ENCODE assay signal across 20 cellular contexts in genomic region chr11:64758330-64759079, GRCh38. TPM values are rescaled to one million over a fixed set of nuclear protein-coding genes. Genes with fewer than 3 reads are reported as not detected.
A peak's percentile ranks its signal among the peaks of the same experiment; 100 is the strongest.
DNase-seq lines count a peak whose midpoint lies in the region; ATAC-seq and TF ChIP-seq lines count a peak whose summit lies in the region.
"Had no signal": no experiment of that assay in that cellular context is flagged by ENCODE, and none has a peak within 500 bp of the region (broad histone marks: within the 10 kb centered on the region; RNA-seq: fewer than 3 reads in every experiment).

No MANE protein-coding gene starts in this region.

- H3K27me3 ChIP-seq in Caco-2 (replicated peaks; ENCODE audit: control insufficient read depth, insufficient read depth, low read length) (no peaks in the 10 kb centered on the region), PC-9 (ENCODE audit: insufficient read depth, low read depth) (no peaks in the 10 kb centered on the region)
- H3K27me3 ChIP-seq: right lobe of liver had no signal

- no peak overlapping the region for H3K4me3 ChIP-seq in Caco-2 (ENCODE audit: low read depth, low read length)
- no peak overlapping the region for H3K4me3 ChIP-seq in PC-9
- H3K4me3 ChIP-seq: right lobe of liver had no signal

- no peak overlapping the region for H3K27ac ChIP-seq in PC-9
- H3K27ac ChIP-seq: right lobe of liver had no signal

- no peak overlapping the region for H3K4me2 ChIP-seq in PC-9

- H3K27me3 Mint-ChIP-seq in Caco-2 (ENCODE audit: insufficient read depth, unreplicated experiment) = no peaks in the 10 kb centered on the region
- H3K27me3 Mint-ChIP-seq in IgD-negative memory B cell = peaks cover 3% of the 10 kb centered on the region
- H3K27me3 Mint-ChIP-seq in immature natural killer cell (ENCODE audit: low read depth in 3 of 3) = peaks cover 9 to 19% (median 15%) of the 10 kb centered on the region in 3 donors
- H3K27me3 Mint-ChIP-seq: activated CD8-positive, alpha-beta memory T cell treated with anti-CD3 and anti-CD28 coated beads, Interleukin-2, amount 10 ng/mL, durations not matched to agents 7 days and 5 days; stimulated activated naive B cell treated with anti-CD40 and anti-IgM and Interleukin-4, amounts not matched to agents 10 μg/mL and 1 μg/mL and 100 μg/mL, for 72 hours had no signal

- H3K4me1 ChIP-seq in Caco-2 (no peaks in the 10 kb centered on the region), PC-9 (replicated peaks; ENCODE audit: insufficient read depth) (no peaks in the 10 kb centered on the region)
- H3K4me1 ChIP-seq: right lobe of liver had no signal

- H3K9me2 ChIP-seq in PC-9 (ENCODE audit: insufficient read depth) = no peaks in the 10 kb centered on the region

- H3K9me3 ChIP-seq in Caco-2 (no peaks in the 10 kb centered on the region), PC-9 (ENCODE audit: insufficient read depth, low read depth) (no peaks in the 10 kb centered on the region)
- H3K9me3 ChIP-seq: right lobe of liver had no signal

- TF ChIP-seq CTCF in Caco-2 (IDR thresholded peaks at IDR 0.05; ENCODE audit: insufficient read depth in 1 of 2, low read depth in 1 of 2, low read length in 1 of 2, severe bottlenecking in 1 of 2, unreplicated experiment in 1 of 2) (no peak), PC-9 (conservative IDR thresholded peaks at IDR 0.05) (no peak)

- CTCF ChIA-PET in Caco-2 (lab: Charles Lee) (interaction anchor here (0.6 kb wide), 1 partner anchor 975 kb away, joined by 4 read pairs; no protein-coding TSS in a partner anchor), PC-9 (lab: Charles Lee) (no interaction called here)

- H3K9me3 Mint-ChIP-seq in Caco-2 (ENCODE audit: unreplicated experiment) (no peaks in the 10 kb centered on the region), IgD-negative memory B cell (no peaks in the 10 kb centered on the region), immature natural killer cell (no peaks in the 10 kb centered on the region)
- H3K9me3 Mint-ChIP-seq: activated naive CD4-positive, alpha-beta T cell treated with anti-CD3 and anti-CD28 coated beads for 36 hours; stimulated activated naive B cell treated with anti-CD40 and anti-IgM and Interleukin-4, amounts not matched to agents 10 μg/mL and 1 μg/mL and 100 μg/mL, for 72 hours had no signal

- H3F3A ChIP-seq in PC-9 (ENCODE audit: insufficient read depth, low read depth) = peaks cover 50% of the 10 kb centered on the region

- no peaks in the 10 kb centered on the region for H3K36me3 ChIP-seq in Caco-2 (ENCODE audit: control insufficient read depth, insufficient read depth, low read length)
- 0 out of 2 replicates have a peak, but pooled peaks cover 1% of the 10 kb centered on the region for H3K36me3 ChIP-seq in PC-9 (ENCODE audit: low read depth)

- no TSS peak for BruUV-seq in Caco-2 (replicated peaks; lab: Mats Ljungman, UMichigan)
- BruUV-seq in PC-9 (replicated peaks; lab: Mats Ljungman, UMichigan) = no TSS peak

- DNase-seq in Caco-2 = peak in 1 of 2 experiments; percentile 32
- no peak for DNase-seq in immature natural killer cell
- DNase-seq in sciatic nerve (ENCODE audit: low spot score) = peak; percentile 60
- no peak for DNase-seq in NCI-H2107 (lab: John Stamatoyannopoulos, UW)
- DNase-seq in activated CD4-positive, alpha-beta T cell treated with anti-CD3 and anti-CD28 coated beads, Interleukin-2, amount 50 U/mL, for 4 hours = no peak
- DNase-seq in PC-9 = no peak
- no peak for DNase-seq in NK-92 (lab: John Stamatoyannopoulos, UW; ENCODE audit: unreplicated experiment)
- DNase-seq: activated CD8-positive, alpha-beta memory T cell treated with anti-CD3 and anti-CD28 coated beads, Interleukin-2, amount 10 ng/mL, durations not matched to agents 7 days and 5 days; activated naive CD4-positive, alpha-beta T cell treated with anti-CD3 and anti-CD28 coated beads for 36 hours; AML-193; DMS153; glutamatergic neuron; NCI-H1694 treated with DMSO at 0.1 percent for 48 hours; NCI-H526; stimulated activated naive B cell treated with anti-CD40 and anti-IgM and Interleukin-4, amounts not matched to agents 10 μg/mL and 1 μg/mL and 100 μg/mL, for 72 hours had no signal

- intact Hi-C loops in Caco-2 (cut with micrococcal nuclease; ENCODE audit: unreplicated experiment) (no loop called here), sciatic nerve (cut with DNase I) (no loop called here), PC-9 (cut with micrococcal nuclease; ENCODE audit: unreplicated experiment) (no loop called here)

- H4K20me1 ChIP-seq in PC-9 (ENCODE audit: insufficient read depth) = peaks cover 21% of the 10 kb centered on the region

- no peak overlapping the region for H3K4me3 Mint-ChIP-seq in Caco-2 (ENCODE audit: unreplicated experiment)
- H3K4me3 Mint-ChIP-seq in IgD-negative memory B cell = peak overlapping the region in 1 of 4 donors; percentile 17
- H3K4me3 Mint-ChIP-seq in immature natural killer cell = peak overlapping the region in 1 of 5 donors; percentile 21
- H3K4me3 Mint-ChIP-seq: activated CD8-positive, alpha-beta memory T cell treated with anti-CD3 and anti-CD28 coated beads, Interleukin-2, amount 10 ng/mL, durations not matched to agents 7 days and 5 days; activated naive CD4-positive, alpha-beta T cell treated with anti-CD3 and anti-CD28 coated beads for 36 hours; stimulated activated naive B cell treated with anti-CD40 and anti-IgM and Interleukin-4, amounts not matched to agents 10 μg/mL and 1 μg/mL and 100 μg/mL, for 72 hours had no signal

- H2AFZ ChIP-seq in PC-9 = no peak overlapping the region

- POLR2A ChIA-PET in Caco-2 (lab: Charles Lee) = no interaction called here
- POLR2A ChIA-PET in PC-9 (lab: Charles Lee; ENCODE audit: unreplicated experiment) = no interaction called here

- H3K4me1 Mint-ChIP-seq in Caco-2 (ENCODE audit: low read depth, unreplicated experiment) (no peaks in the 10 kb centered on the region), IgD-negative memory B cell (peaks cover 20 to 35% (median 21%) of the 10 kb centered on the region in 3 donors), immature natural killer cell (peaks cover 58 to 60% of the 10 kb centered on the region in 2 donors)

- H3K27ac Mint-ChIP-seq in Caco-2 (ENCODE audit: unreplicated experiment) (peak overlapping the region; percentile 55), IgD-negative memory B cell (peak overlapping the region; percentile 23 to 99 (median 71)), immature natural killer cell (peak overlapping the region in 5 of 6 donors; percentile 45 to 94 (median 64))
- H3K27ac Mint-ChIP-seq: activated CD8-positive, alpha-beta memory T cell treated with anti-CD3 and anti-CD28 coated beads, Interleukin-2, amount 10 ng/mL, durations not matched to agents 7 days and 5 days; activated naive CD4-positive, alpha-beta T cell treated with anti-CD3 and anti-CD28 coated beads for 36 hours had no signal

- no peaks in the 10 kb centered on the region for H3K79me2 ChIP-seq in PC-9 (ENCODE audit: low read depth)

- no peak for ATAC-seq in sciatic nerve
- ATAC-seq: activated CD8-positive, alpha-beta memory T cell treated with anti-CD3 and anti-CD28 coated beads, Interleukin-2, amount 10 ng/mL, durations not matched to agents 7 days and 5 days; stimulated activated naive B cell treated with anti-CD40 and anti-IgM and Interleukin-4, amounts not matched to agents 10 μg/mL and 1 μg/mL and 100 μg/mL, for 72 hours had no signal

- H3K36me3 Mint-ChIP-seq in Caco-2 (ENCODE audit: insufficient read depth, unreplicated experiment) = peaks cover 54% of the 10 kb centered on the region
- H3K36me3 Mint-ChIP-seq in IgD-negative memory B cell = peaks cover 5% of the 10 kb centered on the region
- peaks cover 3 to 7% (median 7%) of the 10 kb centered on the region in 3 donors for H3K36me3 Mint-ChIP-seq in immature natural killer cell

RNA-seq across cellular contexts. Expression of gene PYGM, which starts 1.3 kb away (rescaled TPM):
- total RNA-seq in Caco-2 (2022) = 0.51 and 1.4 TPM in 2 replicates
- 2.0 TPM for polyA plus RNA-seq in IgD-negative memory B cell
- 1 to 10 TPM in 1 of 3 donors, under 1 TPM in 1, not detected in 1; 0.63 to 1.1 TPM for polyA plus RNA-seq in immature natural killer cell
- total RNA-seq in sciatic nerve = 8.1 TPM
- total RNA-seq in PC-9 (2021) = 1.3 and 1.6 TPM in 2 replicates

RNA-seq across cellular contexts. Expression of gene RASGRP2, which starts 14.6 kb away (rescaled TPM):
- 4.0 and 4.1 TPM in 2 replicates for total RNA-seq in Caco-2 (2022)
- polyA plus RNA-seq in IgD-negative memory B cell = 350 TPM
- polyA plus RNA-seq in immature natural killer cell = 100 to 1,000 TPM; 142 to 165 (median 154) TPM
- total RNA-seq in sciatic nerve = 39.7 TPM
- total RNA-seq in PC-9 (2021) = 1.0 and 2.1 TPM in 2 replicates
- total RNA-seq: HT1080 had no signal

RNA-seq across cellular contexts. Expression of gene SF1, which starts 19.8 kb away (rescaled TPM):
- 359 and 386 TPM in 2 replicates for total RNA-seq in Caco-2 (2022)
- 170 TPM for polyA plus RNA-seq in IgD-negative memory B cell
- polyA plus RNA-seq in immature natural killer cell = 100 to 1,000 TPM in 1 of 3 donors, 10 to 100 TPM in 2; 51.1 to 142 (median 56.3) TPM
- 366 TPM for total RNA-seq in sciatic nerve
- 253 and 336 TPM in 2 replicates for total RNA-seq in PC-9 (2021)

RNA-seq across cellular contexts. Expression of gene NRXN2, which starts 35.5 kb away (rescaled TPM):
- total RNA-seq in Caco-2 (2022) (6.5 and 7.6 TPM in 2 replicates), sciatic nerve (13.7 TPM), PC-9 (2021) (0.10 TPM in 1 of 2 replicates, not detected in the other)
- polyA plus RNA-seq in IgD-negative memory B cell (not detected), immature natural killer cell (1 to 10 TPM in 2 of 3 donors, under 1 TPM in 1; 0.44 to 3.6 (median 3.2) TPM)
- total RNA-seq: kidney epithelial cell, M059J had no signal

RNA-seq across cellular contexts. Expression of gene MAP4K2, which starts 44.5 kb away (rescaled TPM):
- total RNA-seq in Caco-2 (2022) (16.8 and 21.4 TPM in 2 replicates), sciatic nerve (18.0 TPM), PC-9 (2021) (32.6 and 34.3 TPM in 2 replicates)
- polyA plus RNA-seq in IgD-negative memory B cell (68.1 TPM), immature natural killer cell (10 to 100 TPM in 2 of 3 donors, 1 to 10 TPM in 1; 9.2 to 16.4 (median 15.9) TPM)
